ENCODE assay signal across 1 cellular context in genomic region chrX:119467433-119467832, GRCh38.
TF ChIP-seq lines count a peak whose summit lies in the region.

No MANE protein-coding gene starts in this region.

TF ChIP-seq in GM12878, 131 proteins besides CTCF, POLR2A, EP300 and RAD21:
- TF ChIP-seq ZBTB11 (CRISPR knock-in tag; IDR thresholded peaks at IDR 0.05) (no peak), RUNX3 (IDR thresholded peaks at IDR 0.05; ENCODE audit: low read length) (no peak), JUND (IDR thresholded peaks at IDR 0.05; ENCODE audit: low read depth, low read length) (no peak), KDM1A (IDR thresholded peaks at IDR 0.05; ENCODE audit: borderline replicate concordance) (no peak), IRF5 (IDR thresholded peaks at IDR 0.05; ENCODE audit: borderline replicate concordance) (no peak), SREBF1 (IDR thresholded peaks at IDR 0.05; ENCODE audit: low read length) (no peak), DPF2 (IDR thresholded peaks at IDR 0.05) (no peak), USF1 (IDR thresholded peaks at IDR 0.05; ENCODE audit: borderline replicate concordance, extremely low read length, insufficient read depth, low read depth, low read length) (no peak), TCF3 (IDR thresholded peaks at IDR 0.05; ENCODE audit: borderline replicate concordance, insufficient read depth, low read depth, low read length) (no peak), IKZF2 (IDR thresholded peaks at IDR 0.05) (no peak), ESRRA (IDR thresholded peaks at IDR 0.05; ENCODE audit: low read length) (no peak), STAT3 (IDR thresholded peaks at IDR 0.05; ENCODE audit: low read depth, low read length) (no peak), CREB1 (IDR thresholded peaks at IDR 0.05; ENCODE audit: low read depth) (no peak), ZNF592 (IDR thresholded peaks at IDR 0.05) (no peak), NKRF (conservative IDR thresholded peaks at IDR 0.05) (no peak), ATF3 (IDR thresholded peaks at IDR 0.05; ENCODE audit: borderline replicate concordance, extremely low read depth, low read depth, low read length) (no peak), SUPT20H (IDR thresholded peaks at IDR 0.05; ENCODE audit: borderline replicate concordance, control insufficient read depth, low read depth, low read length) (no peak)
